ENCODE assay signal across 22 cellular contexts in the genomic region with DNA sequence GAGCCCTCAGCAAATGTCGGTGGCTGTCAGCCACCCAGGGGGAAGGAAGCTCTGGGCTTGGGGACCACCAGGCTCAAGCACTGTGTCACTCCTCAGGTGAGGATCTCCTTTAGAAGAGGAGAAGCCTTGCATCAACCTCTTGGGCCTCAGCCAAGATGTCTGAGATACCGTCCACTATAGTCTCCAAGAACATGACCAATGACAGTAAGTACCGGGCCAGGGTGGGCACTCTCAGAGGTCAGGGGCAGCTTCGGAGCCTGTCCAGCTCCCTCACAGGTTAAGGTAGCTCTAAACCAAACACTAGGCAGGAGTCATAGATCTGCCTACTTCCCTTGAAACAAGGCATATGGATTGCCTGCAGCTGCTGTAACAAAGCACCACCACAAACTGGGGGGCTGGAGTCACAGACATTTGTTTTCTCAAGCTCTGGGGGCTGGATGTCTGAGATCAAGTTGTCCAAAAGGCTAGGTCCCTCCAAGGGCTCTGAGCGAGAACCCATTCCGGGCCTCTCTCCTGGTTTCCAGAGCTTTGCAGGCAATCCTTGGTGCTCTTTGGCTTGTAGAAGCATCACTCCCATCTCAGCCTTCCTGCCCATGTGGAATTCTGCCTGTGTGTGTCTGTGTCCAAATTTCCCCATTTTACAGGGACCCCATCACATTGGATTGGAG. TPM values are rescaled to one million over a fixed set of nuclear protein-coding genes. Genes with fewer than 3 reads are reported as not detected.
DNase-seq lines count a peak whose midpoint lies in the region; ATAC-seq, FAIRE-seq and TF ChIP-seq lines count a peak whose summit lies in the region.
"Had no signal": no experiment of that assay in that cellular context is flagged by ENCODE, and none has a peak within 500 bp of the region (broad histone marks: within the 10 kb centered on the region; RNA-seq: fewer than 3 reads in every experiment).

No MANE protein-coding gene starts in this region.

- no peaks in the 10 kb centered on the region for H3K27me3 ChIP-seq in right cardiac atrium (ENCODE audit: control insufficient read depth, insufficient read depth)
- H3K27me3 ChIP-seq in osteoblast (ENCODE audit: insufficient read depth, low read length): peaks cover 41% of the 10 kb centered on the region

- no peaks in the 10 kb centered on the region for H4K20me1 ChIP-seq in osteoblast (ENCODE audit: insufficient read depth, low read length)

- no peaks in the 10 kb centered on the region for H3K79me2 ChIP-seq in osteoblast (ENCODE audit: insufficient read depth, low read length)

- intact Hi-C loops in Right ventricle myocardium superior (cut with DNase I): no loop called here
- intact Hi-C loops in right cardiac atrium (cut with DNase I): loop anchor here in 2 of 4 donors (5.0 to 10.0 kb wide), 2 partner anchors 139 to 261 kb away; no protein-coding TSS in a partner anchor
- intact Hi-C loops in kidney (cut with DNase I): loop anchor here (10.0 kb wide), 1 partner anchor 141 kb away; no protein-coding TSS in a partner anchor

- H3K36me3 ChIP-seq in kidney (ENCODE audit: control insufficient read depth in 1 of 2, insufficient read depth in 2 of 2, low read length in 2 of 2) (no peaks in the 10 kb centered on the region), osteoblast (ENCODE audit: insufficient read depth, low read length) (no peaks in the 10 kb centered on the region)
- H3K36me3 ChIP-seq: HAP-1 had no signal

- no peak for ATAC-seq in Right ventricle myocardium superior (ENCODE audit: poor library complexity)
- ATAC-seq in right cardiac atrium: no peak

- H3K4me2 ChIP-seq in osteoblast (ENCODE audit: insufficient read depth, low read length): no peak overlapping the region

- H3K4me3 ChIP-seq in right cardiac atrium (ENCODE audit: low read length): no peak overlapping the region
- H3K4me3 ChIP-seq in kidney (ENCODE audit: low read length in 2 of 2): no peak overlapping the region
- H3K4me3 ChIP-seq in osteoblast (ENCODE audit: insufficient read depth, low read length): no peak overlapping the region
- H3K4me3 ChIP-seq: HAP-1 had no signal

- no peak overlapping the region for H3K9ac ChIP-seq in kidney (ENCODE audit: low read length in 2 of 2)

- FAIRE-seq in kidney (lab: Jason Lieb, UNC): no peak
- peak; percentile 37 for FAIRE-seq in urothelium cell line (lab: Jason Lieb, UNC)
- FAIRE-seq: A204.1, D721Med, G401.6, GM12891, GM19239 had no signal

- WGBS in right cardiac atrium: 90% methylated on average over 6 of the region's 6 CpGs

- DNase-seq in Right ventricle myocardium superior (peak; percentile 23), right cardiac atrium (no peak), kidney (peak; percentile 64), osteoblast (ENCODE audit: insufficient read length, low spot score, missing footprints) (peak; percentile 21), urothelium cell line (ENCODE audit: low spot score) (no peak), retina (no peak)
- no peak for DNase-seq in stimulated activated CD4-positive, alpha-beta T cell treated with anti-CD3 and anti-CD28 coated beads, Interleukin-1b, Interleukin-23, amount 100 ng/mL, for 48 hours
- no peak for DNase-seq in stimulated activated CD4-positive, alpha-beta T cell treated with anti-CD3 and anti-CD28 coated beads, Interleukin-2, amount 100 ng/mL, for 48 hours
- DNase-seq: ACHN; Caco-2; CD4-positive, alpha-beta T cell had no signal

- H3K9me3 ChIP-seq in right cardiac atrium (ENCODE audit: control insufficient read depth, low read length) (no peaks in the 10 kb centered on the region), kidney (ENCODE audit: control insufficient read depth in 1 of 2, low read length in 2 of 2) (no peaks in the 10 kb centered on the region), osteoblast (ENCODE audit: low read depth, low read length) (no peaks in the 10 kb centered on the region)
- H3K9me3 ChIP-seq: Caco-2, HAP-1 had no signal

- H3K27ac ChIP-seq in right cardiac atrium (ENCODE audit: low read length) (no peak overlapping the region), kidney (ENCODE audit: low read depth in 2 of 2, low read length in 2 of 2) (no peak overlapping the region), osteoblast (ENCODE audit: low read depth, low read length) (no peak overlapping the region)
- H3K27ac ChIP-seq: C4-2B, HL-60 had no signal

- TF ChIP-seq CTCF in kidney (IDR thresholded peaks at IDR 0.05; ENCODE audit: borderline replicate concordance, extremely low read depth, insufficient read depth): no peak
- TF ChIP-seq CTCF in osteoblast (IDR thresholded peaks at IDR 0.05; ENCODE audit: extremely low read depth, low read depth, low read length): no peak

- H3K4me1 ChIP-seq in right cardiac atrium (ENCODE audit: control insufficient read depth, insufficient read depth, low read length) (no peaks in the 10 kb centered on the region), kidney (ENCODE audit: control insufficient read depth in 1 of 2, insufficient read depth in 1 of 2, low read depth in 1 of 2, low read length in 2 of 2) (no peaks in the 10 kb centered on the region), osteoblast (ENCODE audit: insufficient read depth, low read length) (no peaks in the 10 kb centered on the region)
- H3K4me1 ChIP-seq: Caco-2, HAP-1 had no signal

- H2AFZ ChIP-seq in osteoblast (ENCODE audit: low read length): no peak overlapping the region

RNA-seq across cellular contexts. Expression of a gene that starts 1.3 kb away (rescaled TPM):
- total RNA-seq in Right ventricle myocardium superior: not detected
- not detected for total RNA-seq in right cardiac atrium
- not detected for polyA plus RNA-seq in right cardiac atrium
- not detected for total RNA-seq in kidney
- 0.60 TPM for polyA plus RNA-seq in kidney (ENCODE audit: insufficient read depth, low read depth, low replicate concordance)
- not detected in 2 replicates for total RNA-seq in osteoblast
- total RNA-seq: Caco-2; CD4-positive, alpha-beta T cell; H4; HT1080 had no signal
- polyA plus RNA-seq: BJ had no signal

RNA-seq across cellular contexts. Expression of a gene that starts 38.8 kb away (rescaled TPM):
- total RNA-seq in Right ventricle myocardium superior (34.0 TPM), right cardiac atrium (10 to 100 TPM; 24.0 to 38.4 (median 31.1) TPM), kidney (22.9 TPM), osteoblast (4.3 and 4.4 TPM in 2 replicates)
- polyA plus RNA-seq in right cardiac atrium (36.2 TPM), kidney (ENCODE audit: insufficient read depth, low read depth, low replicate concordance) (30.0 TPM)

Comparison
In these comparisons a context has a peak if more than half of its experiments do, and no peak if none do; other contexts are left out.
1. DNase-seq: peak in Right ventricle myocardium superior (single experiment), kidney (single experiment) and osteoblast (single experiment); none in right cardiac atrium (0 of 3), urothelium cell line (single experiment), retina (single experiment), stimulated activated CD4-positive, alpha-beta T cell treated with anti-CD3 and anti-CD28 coated beads, Interleukin-1b, Interleukin-23, amount 100 ng/mL, for 48 hours (single experiment) and stimulated activated CD4-positive, alpha-beta T cell treated with anti-CD3 and anti-CD28 coated beads, Interleukin-2, amount 100 ng/mL, for 48 hours (0 of 2).